ENCODE assay signal across 24 cellular contexts in the genomic region with DNA sequence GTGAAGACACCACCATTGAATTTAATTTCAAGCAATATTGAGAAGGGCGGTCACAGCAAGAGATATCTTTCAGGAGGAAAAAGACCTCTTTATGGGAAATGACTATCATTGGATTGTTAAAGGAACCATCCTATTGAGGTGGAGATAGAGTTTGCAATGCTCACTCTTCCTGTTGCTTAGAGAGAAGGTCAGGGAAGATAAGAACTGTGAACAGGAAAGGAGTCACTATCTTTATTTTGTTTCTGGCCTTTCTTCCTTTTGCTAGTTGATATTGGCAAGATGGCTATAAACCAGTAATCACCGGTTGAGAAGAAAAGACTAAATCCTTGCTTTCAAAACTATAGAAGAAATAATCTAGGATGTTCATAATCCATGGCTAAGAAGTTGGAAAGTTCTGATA.
"Had no signal": no experiment of that assay in that cellular context is flagged by ENCODE, and none has a peak within 500 bp of the region (broad histone marks: within the 10 kb centered on the region; RNA-seq: fewer than 3 reads in every experiment).

No MANE protein-coding gene starts in this region.

- H3K9me3 Mint-ChIP-seq: stimulated activated effector memory CD8-positive, alpha-beta T cell treated with anti-CD3 and anti-CD28 coated beads, Interleukin-12 subunit alpha, Interleukin-12 subunit beta, amount 100 ng/mL, for 72 hours; stimulated activated naive CD8-positive, alpha-beta T cell treated with anti-CD3 and anti-CD28 coated beads, Interleukin-15, Interleukin-2, amounts not matched to agents 100 ng/mL and 50 ng/mL, for 24 hours had no signal

- DNase-seq: hippocampal formation; kidney glomerular epithelial cell; left cardiac atrium; left ventricle myocardium inferior; midbrain; mucosa of descending colon; naive thymus-derived CD4-positive, alpha-beta T cell; ovary; small intestine; spleen; stimulated activated CD4-positive, alpha-beta T cell treated with anti-CD3 and anti-CD28 coated beads, Interleukin-4, amount 100 ng/mL, for 24 hours; stimulated activated naive CD4-positive, alpha-beta T cell; substantia nigra had no signal

- H3K36me3 Mint-ChIP-seq: naive thymus-derived CD4-positive, alpha-beta T cell; natural killer cell treated with Interleukin-12 subunit alpha and Interleukin-12 subunit beta and Interleukin-15 and Interleukin-18, amount 100 ng/mL, for 72 hours; stimulated activated effector memory CD8-positive, alpha-beta T cell treated with anti-CD3 and anti-CD28 coated beads, Interleukin-12 subunit alpha, Interleukin-12 subunit beta, amount 100 ng/mL, for 72 hours had no signal

- H3K27ac ChIP-seq: left ventricle myocardium inferior, ovary, right atrium auricular region, spleen, tibial nerve, upper lobe of left lung, vagina had no signal

- H3K36me3 ChIP-seq: left ventricle myocardium inferior, ovary, right atrium auricular region, spleen, tibial nerve, upper lobe of left lung, vagina had no signal

- ATAC-seq: left cardiac atrium; mucosa of descending colon; naive thymus-derived CD4-positive, alpha-beta T cell; natural killer cell treated with Interleukin-12 subunit alpha and Interleukin-12 subunit beta and Interleukin-15 and Interleukin-18, amount 100 ng/mL, for 72 hours; sciatic nerve; stimulated activated effector memory CD8-positive, alpha-beta T cell treated with anti-CD3 and anti-CD28 coated beads, Interleukin-12 subunit alpha, Interleukin-12 subunit beta, amount 100 ng/mL, for 72 hours had no signal

- H3K27me3 ChIP-seq: ovary, right atrium auricular region, spleen, tibial nerve, upper lobe of left lung, vagina had no signal

- H3K4me3 Mint-ChIP-seq: naive thymus-derived CD4-positive, alpha-beta T cell; natural killer cell treated with Interleukin-12 subunit alpha and Interleukin-12 subunit beta and Interleukin-15 and Interleukin-18, amount 100 ng/mL, for 72 hours; stimulated activated effector memory CD8-positive, alpha-beta T cell treated with anti-CD3 and anti-CD28 coated beads, Interleukin-12 subunit alpha, Interleukin-12 subunit beta, amount 100 ng/mL, for 72 hours; stimulated activated naive CD8-positive, alpha-beta T cell treated with anti-CD3 and anti-CD28 coated beads, Interleukin-15, Interleukin-2, amounts not matched to agents 100 ng/mL and 50 ng/mL, for 24 hours had no signal

- H3K27ac Mint-ChIP-seq: naive thymus-derived CD4-positive, alpha-beta T cell; natural killer cell treated with Interleukin-12 subunit alpha and Interleukin-12 subunit beta and Interleukin-15 and Interleukin-18, amount 100 ng/mL, for 72 hours; progenitor cell of endocrine pancreas; stimulated activated effector memory CD8-positive, alpha-beta T cell treated with anti-CD3 and anti-CD28 coated beads, Interleukin-12 subunit alpha, Interleukin-12 subunit beta, amount 100 ng/mL, for 72 hours; stimulated activated naive CD8-positive, alpha-beta T cell treated with anti-CD3 and anti-CD28 coated beads, Interleukin-15, Interleukin-2, amounts not matched to agents 100 ng/mL and 50 ng/mL, for 24 hours had no signal

- H3K9me3 ChIP-seq: left ventricle myocardium inferior, mucosa of descending colon, ovary, right atrium auricular region, spleen, tibial nerve, upper lobe of left lung, vagina had no signal

- H3K27me3 Mint-ChIP-seq: natural killer cell treated with Interleukin-12 subunit alpha and Interleukin-12 subunit beta and Interleukin-15 and Interleukin-18, amount 100 ng/mL, for 72 hours; stimulated activated naive CD8-positive, alpha-beta T cell treated with anti-CD3 and anti-CD28 coated beads, Interleukin-15, Interleukin-2, amounts not matched to agents 100 ng/mL and 50 ng/mL, for 24 hours had no signal

- FAIRE-seq: keratinocyte, small intestine had no signal

- H3K4me1 ChIP-seq: left ventricle myocardium inferior, right atrium auricular region, spleen, tibial nerve, upper lobe of left lung, vagina had no signal

- H3K4me1 Mint-ChIP-seq: naive thymus-derived CD4-positive, alpha-beta T cell; stimulated activated effector memory CD8-positive, alpha-beta T cell treated with anti-CD3 and anti-CD28 coated beads, Interleukin-12 subunit alpha, Interleukin-12 subunit beta, amount 100 ng/mL, for 72 hours had no signal

- H3K4me3 ChIP-seq: left ventricle myocardium inferior, lung, mucosa of descending colon, ovary, right atrium auricular region, spleen, tibial nerve, upper lobe of left lung, vagina had no signal
